In the genomic region with DNA sequence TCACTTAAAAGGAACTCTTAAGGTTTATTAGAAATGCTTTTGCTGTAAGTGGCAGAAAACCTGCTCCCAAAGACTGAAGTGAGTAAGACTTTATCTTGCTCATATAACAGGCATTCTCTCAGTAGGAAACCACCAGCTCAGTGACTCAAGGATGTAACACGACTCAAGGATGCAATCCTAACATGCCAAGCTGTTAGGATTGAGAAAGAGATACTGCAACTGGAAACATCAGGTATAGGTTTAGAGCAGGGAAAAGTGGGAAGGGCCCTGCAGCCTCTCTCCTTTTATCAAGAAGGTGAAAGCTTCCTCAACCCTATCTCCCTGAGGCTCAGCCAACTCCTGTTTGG, we compare ENCODE assay signal across 16 cellular contexts. TPM values are rescaled to one million over a fixed set of nuclear protein-coding genes. Genes with fewer than 3 reads are reported as not detected.
A peak's percentile ranks its signal among the peaks of the same experiment; 100 is the strongest.
DNase-seq lines count a peak whose midpoint lies in the region; ATAC-seq, FAIRE-seq and TF ChIP-seq lines count a peak whose summit lies in the region.
"Had no signal": no experiment of that assay in that cellular context is flagged by ENCODE, and none has a peak within 500 bp of the region (broad histone marks: within the 10 kb centered on the region; RNA-seq: fewer than 3 reads in every experiment).

No MANE protein-coding gene starts in this region.

- H3K4me1 ChIP-seq in RWPE2 (ENCODE audit: insufficient read depth, poor library complexity, severe bottlenecking) (peaks cover 20% of the 10 kb centered on the region), trophoblast cell (ENCODE audit: control insufficient read depth in 1 of 2, insufficient read depth in 2 of 2, low read length in 2 of 2) (no peaks in the 10 kb centered on the region)
- H3K4me1 ChIP-seq: parathyroid adenoma had no signal

- TF ChIP-seq CTCF in RWPE2 (IDR thresholded peaks at IDR 0.05; ENCODE audit: poor library complexity, severe bottlenecking), result no peak

- H2BK120ac ChIP-seq in trophoblast cell (ENCODE audit: insufficient read depth, low read length, poor library complexity), result no peak overlapping the region

- H3K9ac ChIP-seq in trophoblast cell (ENCODE audit: low read length), result no peak overlapping the region
- H3K9ac ChIP-seq: parathyroid adenoma had no signal

- WGBS in trophoblast cell (ENCODE audit: extremely low coverage, insufficient coverage, insufficient read length), result no CpG with 5 or more reads among the region's 1 CpG

- H3K4ac ChIP-seq in trophoblast cell (ENCODE audit: low read depth, low read length), result no peak overlapping the region

- H3K27ac ChIP-seq in RWPE2 (ENCODE audit: poor library complexity, severe bottlenecking) (peak overlapping the region; percentile 91), epithelial cell of prostate (peak overlapping the region; percentile 81), trophoblast cell (ENCODE audit: low read depth, low read length) (no peak overlapping the region)
- H3K27ac ChIP-seq: parathyroid adenoma had no signal

- no peak overlapping the region for H3K4me2 ChIP-seq in trophoblast cell (ENCODE audit: low read length)

- H4K12ac ChIP-seq in trophoblast cell (ENCODE audit: low read depth, low read length), result no peak overlapping the region

- no peaks in the 10 kb centered on the region for H3K36me3 Mint-ChIP-seq in activated naive CD4-positive, alpha-beta T cell treated with anti-CD3 and anti-CD28 coated beads, Interleukin-2, amount 50 U/mL, for 72 hours

- peaks cover 0 to 5% of the 10 kb centered on the region in 2 donors for H3K9me3 Mint-ChIP-seq in activated naive CD4-positive, alpha-beta T cell treated with anti-CD3 and anti-CD28 coated beads, Interleukin-2, amount 50 U/mL, for 72 hours
- H3K9me3 Mint-ChIP-seq: stimulated activated naive CD8-positive, alpha-beta T cell treated with anti-CD3 and anti-CD28 coated beads, Interleukin-15, Interleukin-2, amounts not matched to agents 100 ng/mL and 50 ng/mL, for 24 hours had no signal

- TF ChIP-seq POLR2A in H54 (IDR thresholded peaks at IDR 0.05; ENCODE audit: low read depth, low read length), result no peak

- no peaks in the 10 kb centered on the region for H3K79me2 ChIP-seq in trophoblast cell (ENCODE audit: control insufficient read depth, insufficient read depth, low read length, poor library complexity)
- H3K79me2 ChIP-seq: parathyroid adenoma had no signal

- H2BK5ac ChIP-seq in trophoblast cell (ENCODE audit: low read depth, low read length, poor library complexity), result no peak overlapping the region

- no peak for FAIRE-seq in H54 (lab: Jason Lieb, UNC)

- no peak overlapping the region for H4K91ac ChIP-seq in trophoblast cell (ENCODE audit: low read depth, low read length)

- H3K27ac Mint-ChIP-seq in activated naive CD4-positive, alpha-beta T cell treated with anti-CD3 and anti-CD28 coated beads, Interleukin-2, amount 50 U/mL, for 72 hours, result no peak overlapping the region
- H3K27ac Mint-ChIP-seq: stimulated activated naive CD8-positive, alpha-beta T cell treated with anti-CD3 and anti-CD28 coated beads, Interleukin-15, Interleukin-2, amounts not matched to agents 100 ng/mL and 50 ng/mL, for 24 hours had no signal

- H3K23ac ChIP-seq in trophoblast cell (ENCODE audit: low read length), result no peak overlapping the region

- H2BK12ac ChIP-seq in trophoblast cell (ENCODE audit: low read length), result no peak overlapping the region

- H2AK5ac ChIP-seq in trophoblast cell (ENCODE audit: low read length), result no peak overlapping the region

- H3K14ac ChIP-seq in trophoblast cell (ENCODE audit: low read length), result no peak overlapping the region

- H3K4me3 ChIP-seq in RWPE2 (ENCODE audit: severe bottlenecking), result no peak overlapping the region
- H3K4me3 ChIP-seq in trophoblast cell (ENCODE audit: low read depth, low read length), result no peak overlapping the region
- H3K4me3 ChIP-seq: lung had no signal

- H3K9me3 ChIP-seq in RWPE2 (ENCODE audit: severe bottlenecking), result no peaks in the 10 kb centered on the region
- H3K9me3 ChIP-seq in trophoblast cell (ENCODE audit: insufficient read depth, low read depth, low read length), result no peaks in the 10 kb centered on the region

- peak; percentile 78 for DNase-seq in GM04503 (ENCODE audit: low read depth)
- no peak for DNase-seq in RWPE2 (ENCODE audit: low spot score)
- peak; percentile 58 for DNase-seq in epithelial cell of prostate (ENCODE audit: low read depth, low spot score)
- DNase-seq in trophoblast cell, result peak; percentile 56 to 81
- no peak for DNase-seq in activated naive CD4-positive, alpha-beta T cell treated with anti-CD3 and anti-CD28 coated beads, Interleukin-2, amount 50 U/mL, for 72 hours (ENCODE audit: low spot score in 2 of 2)
- DNase-seq in H54 (ENCODE audit: insufficient read length, low spot score), result no peak
- no peak for DNase-seq in NCI-H510A (lab: John Stamatoyannopoulos, UW)
- DNase-seq: activated CD4-positive, alpha-beta T cell treated with anti-CD3 and anti-CD28 coated beads for 48 hours; Calu3; NCI-H1048; NCI-H748 treated with DMSO at 0.1 percent for 48 hours; stimulated activated CD4-positive, alpha-beta T cell treated with anti-CD3 and anti-CD28 coated beads, Interleukin-2, amount 100 ng/mL, for 48 hours had no signal

- ATAC-seq in RWPE2 (ENCODE audit: low read depth) (peak; percentile 92), HG03460 (IDR thresholded peaks at IDR 0.05; ENCODE audit: unreplicated experiment) (no peak)
- ATAC-seq in activated naive CD4-positive, alpha-beta T cell treated with anti-CD3 and anti-CD28 coated beads, Interleukin-2, amount 50 U/mL, for 72 hours, result no peak

- no peak overlapping the region for H4K8ac ChIP-seq in trophoblast cell (ENCODE audit: low read depth, low read length)

- no peak overlapping the region for H2AFZ ChIP-seq in trophoblast cell (ENCODE audit: insufficient read depth, low read length, poor library complexity)
- H2AFZ ChIP-seq: parathyroid adenoma had no signal

- no peak overlapping the region for H3K18ac ChIP-seq in trophoblast cell (ENCODE audit: low read length)

- H3K36me3 ChIP-seq in RWPE2 (ENCODE audit: low read depth) (no peaks in the 10 kb centered on the region), trophoblast cell (ENCODE audit: control insufficient read depth in 1 of 2, insufficient read depth in 2 of 2, low read length in 2 of 2) (no peaks in the 10 kb centered on the region)

- H3K79me1 ChIP-seq in trophoblast cell (ENCODE audit: low read length), result no peaks in the 10 kb centered on the region

- H3K27me3 ChIP-seq in RWPE2 (ENCODE audit: insufficient read depth, poor library complexity, severe bottlenecking) (no peaks in the 10 kb centered on the region), trophoblast cell (ENCODE audit: insufficient read depth, low read length) (no peaks in the 10 kb centered on the region)

RNA-seq across cellular contexts. Expression of a gene that starts 11.9 kb away (rescaled TPM):
- polyA plus RNA-seq in trophoblast cell (2013), result 5.2 and 5.3 TPM in 2 replicates
- total RNA-seq in activated naive CD4-positive, alpha-beta T cell treated with anti-CD3 and anti-CD28 coated beads, Interleukin-2, amount 50 U/mL, for 72 hours, result 10 to 100 TPM; 13.5 to 15.1 TPM

Comparison
In these comparisons a context has a peak if more than half of its experiments do, and no peak if none do; other contexts are left out.
1. DNase-seq: peak in GM04503 (single experiment), epithelial cell of prostate (single experiment) and trophoblast cell (2 of 2); none in RWPE2 (single experiment), activated naive CD4-positive, alpha-beta T cell treated with anti-CD3 and anti-CD28 coated beads, Interleukin-2, amount 50 U/mL, for 72 hours (0 of 2), H54 (single experiment) and NCI-H510A (single experiment).